ENCODE assay signal across 10 cellular contexts in genomic region chr7:155653773-155654172, GRCh38. TPM values are rescaled to one million over a fixed set of nuclear protein-coding genes. Genes with fewer than 3 reads are reported as not detected.
A peak's percentile ranks its signal among the peaks of the same experiment; 100 is the strongest.
DNase-seq lines count a peak whose midpoint lies in the region; ATAC-seq and TF ChIP-seq lines count a peak whose summit lies in the region.
"Had no signal": no experiment of that assay in that cellular context is flagged by ENCODE, and none has a peak within 500 bp of the region (broad histone marks: within the 10 kb centered on the region; RNA-seq: fewer than 3 reads in every experiment).

No MANE protein-coding gene starts in this region.

- no peak overlapping the region for H3K4me3 ChIP-seq in mammary epithelial cell (replicated peaks in 1 of 3; ENCODE audit: insufficient read depth in 1 of 3, low read depth in 2 of 3, low read length in 3 of 3)

- H3K4me1 ChIP-seq in mammary epithelial cell (ENCODE audit: insufficient read depth, low read length): peaks cover 20% of the 10 kb centered on the region

- 50% methylated on average over 2 of the region's 2 CpGs for WGBS in mammary epithelial cell (ENCODE audit: low coverage, missing lambda C conversion rate)

- in situ Hi-C loops in mammary epithelial cell (cut with MboI; ENCODE audit: low sequenced_read_pairs in 2 of 2): no loop called here

- H3K9me3 Mint-ChIP-seq in HFFc6: peaks cover 17% of the 10 kb centered on the region

- H3K36me3 Mint-ChIP-seq in HFFc6 (ENCODE audit: low read depth): peaks cover 27% of the 10 kb centered on the region

- intact Hi-C loops in mammary epithelial cell (cut with micrococcal nuclease): loop anchor here (1.0 kb wide), 1 partner anchor 9 kb away; the partner anchor contains the start of gene RBM33

- ATAC-seq in left lobe of liver: peak; percentile 87

- H3K27me3 Mint-ChIP-seq in HFFc6 (ENCODE audit: insufficient read depth): no peaks in the 10 kb centered on the region

- no peaks in the 10 kb centered on the region for H3K9me3 ChIP-seq in mammary epithelial cell (replicated peaks; ENCODE audit: insufficient read depth, low read length)

- no peak overlapping the region for H3K9ac ChIP-seq in mammary epithelial cell (ENCODE audit: insufficient read depth, low read length)

- H2AFZ ChIP-seq in mammary epithelial cell (ENCODE audit: low read depth, low read length): no peak overlapping the region

- H3K4me2 ChIP-seq in mammary epithelial cell (ENCODE audit: insufficient read depth, low read depth, low read length): peak overlapping the region; percentile 2

- H3K27ac ChIP-seq in mammary epithelial cell (ENCODE audit: insufficient read depth, low read depth, low read length): no peak overlapping the region

- H3K4me3 Mint-ChIP-seq in HFFc6: peak overlapping the region; percentile 14; the same call in 1 of the 2 replicates

- H3K79me2 ChIP-seq in mammary epithelial cell (ENCODE audit: insufficient read depth, low read length): peaks cover 98% of the 10 kb centered on the region

- H3K27ac Mint-ChIP-seq in HFFc6: peak overlapping the region; percentile 62

- no peaks in the 10 kb centered on the region for H3K27me3 ChIP-seq in mammary epithelial cell (ENCODE audit: insufficient read depth, low read length)

- DNase-seq in AG08395 (ENCODE audit: low spot score) (peak; percentile 38), HFFc6 (no peak), mammary epithelial cell (peak; percentile 69), left lobe of liver (ENCODE audit: low spot score) (peak; percentile 78), islet precursor cell (no peak), T1000 (lab: John Stamatoyannopoulos, UW) (no peak), T-helper 9 cell (no peak)
- no peak for DNase-seq in stimulated activated CD4-positive, alpha-beta T cell treated with anti-CD3 and anti-CD28 coated beads, Interleukin-2, amount 100 ng/mL, for 48 hours
- DNase-seq: NCI-H510A, nucleus accumbens had no signal

- H4K20me1 ChIP-seq in mammary epithelial cell (ENCODE audit: insufficient read depth, low read length): no peaks in the 10 kb centered on the region

- no TSS peak for BruUV-seq in mammary epithelial cell (replicated peaks; lab: Mats Ljungman, UMichigan)

- TF ChIP-seq CTCF in HFFc6 (IDR thresholded peaks at IDR 0.05) (no peak), mammary epithelial cell (conservative IDR thresholded peaks at IDR 0.05 in 1 of 2, IDR thresholded peaks at IDR 0.05 in 1 of 2; ENCODE audit: extremely low read depth in 1 of 2, insufficient read depth in 1 of 2, low read depth in 1 of 2, low read length in 2 of 2) (no peak)

- CTCF ChIA-PET in mammary epithelial cell (lab: Charles Lee; ENCODE audit: low non-redundant PET): no interaction called here

- dilution Hi-C loops in mammary epithelial cell (cut with HindIII; ENCODE audit: low sequenced_read_pairs): no loop called here

- H3K36me3 ChIP-seq in mammary epithelial cell (ENCODE audit: insufficient read depth, low read length): no peaks in the 10 kb centered on the region

- peaks cover 57% of the 10 kb centered on the region for H3K4me1 Mint-ChIP-seq in HFFc6 (ENCODE audit: low read depth)

RNA-seq across cellular contexts. Expression of gene RBM33, which starts 9.3 kb away (rescaled TPM):
- 10 to 100 TPM; 31.5 to 38.9 (median 34.5) TPM for total RNA-seq in HFFc6 (2021; fragmentation: NEBNext Ultra II Directional; extraction: Animal tissue kit (Norgen Biotek cat#: 25700))
- 10 to 100 TPM; 22.2 to 54.3 TPM for total RNA-seq in mammary epithelial cell
- polyA plus RNA-seq in mammary epithelial cell: 5.0 TPM
- polyA minus RNA-seq in mammary epithelial cell: 19.8 TPM
- 40.6 TPM for total RNA-seq in left lobe of liver

Comparison
In these comparisons a context has a peak if more than half of its experiments do, and no peak if none do; other contexts are left out.
1. DNase-seq: peak in AG08395 (single experiment), mammary epithelial cell (single experiment) and left lobe of liver (single experiment); none in HFFc6 (single experiment), islet precursor cell (single experiment), T1000 (single experiment), T-helper 9 cell (single experiment) and stimulated activated CD4-positive, alpha-beta T cell treated with anti-CD3 and anti-CD28 coated beads, Interleukin-2, amount 100 ng/mL, for 48 hours (0 of 2).